Comparison of ENCODE assay signal across 8 cellular contexts in genomic region chr2:183078467-183079334, GRCh38. TPM values are rescaled to one million over a fixed set of nuclear protein-coding genes. Genes with fewer than 3 reads are reported as not detected.
A peak's percentile ranks its signal among the peaks of the same experiment; 100 is the strongest.
DNase-seq lines count a peak whose midpoint lies in the region; ATAC-seq and TF ChIP-seq lines count a peak whose summit lies in the region.

DUSP19 (plus strand) TSS chr2:183078747; CDS start chr2:183078934, 187 bp downstream.

- no peaks in the 10 kb centered on the region for H3K36me3 ChIP-seq in esophagus squamous epithelium

- peak within 1 kb of the TSS; percentile 64 to 89 (median 86) for H3K27ac ChIP-seq in esophagus squamous epithelium

- H3K27me3 ChIP-seq in esophagus squamous epithelium = no peaks in the 10 kb centered on the region

- peak; percentile 100 for DNase-seq in DMS53 treated with DMSO at 0.1 percent for 48 hours (lab: John Stamatoyannopoulos, UW; ENCODE audit: unreplicated experiment)
- DNase-seq in OCI-M2 (lab: John Stamatoyannopoulos, UW; ENCODE audit: unreplicated experiment) = peak; percentile 96
- peak; percentile 80 for DNase-seq in activated T-cell treated with anti-CD3 and anti-CD28 coated beads, Interleukin-2, amount 50 U/mL, for 4 hours
- DNase-seq in esophagus squamous epithelium (lab: John Stamatoyannopoulos, UW) = no peak
- peak; percentile 95 for DNase-seq in myocyte (ENCODE audit: low read depth)
- DNase-seq in stimulated activated CD8-positive, alpha-beta memory T cell treated with anti-CD3 and anti-CD28 coated beads, Interleukin-7, amount 100 ng/mL, for 4 hours (ENCODE audit: low read depth in 2 of 2) = peak; percentile 49 to 70

- H3K4me1 Mint-ChIP-seq in activated T-cell treated with anti-CD3 and anti-CD28 coated beads, Interleukin-2, amount 50 U/mL, for 4 hours (ENCODE audit: low read depth) = peaks cover 9% of the 10 kb centered on the region

- intact Hi-C loops in esophagus squamous epithelium (cut with DNase I) = no loop called here

- TF ChIP-seq EP300 in Ishikawa (IDR thresholded peaks at IDR 0.05; ENCODE audit: borderline replicate concordance) = no peak

- no peak for TF ChIP-seq CTCF in esophagus squamous epithelium (IDR thresholded peaks at IDR 0.05)

- H3K27me3 Mint-ChIP-seq in activated T-cell treated with anti-CD3 and anti-CD28 coated beads, Interleukin-2, amount 50 U/mL, for 4 hours (ENCODE audit: low read depth) = no peaks in the 10 kb centered on the region

- WGBS in esophagus squamous epithelium, 2 donors = 1 to 3% methylated on average over 25 of the region's 25 CpGs

- ATAC-seq in GM21619 (IDR thresholded peaks at IDR 0.05; ENCODE audit: unreplicated experiment) = peak; percentile 90
- ATAC-seq in activated T-cell treated with anti-CD3 and anti-CD28 coated beads, Interleukin-2, amount 50 U/mL, for 4 hours = peak; percentile 89 to 90

- TF ChIP-seq POLR2A in esophagus squamous epithelium (IDR thresholded peaks at IDR 0.05) = peak in 2 of 4 donors; percentile 65 to 69

- H3K4me3 Mint-ChIP-seq in activated T-cell treated with anti-CD3 and anti-CD28 coated beads, Interleukin-2, amount 50 U/mL, for 4 hours = peak within 1 kb of the TSS; percentile 89

- H3K9me3 Mint-ChIP-seq in activated T-cell treated with anti-CD3 and anti-CD28 coated beads, Interleukin-2, amount 50 U/mL, for 4 hours = no peaks in the 10 kb centered on the region

- H3K9me3 ChIP-seq in esophagus squamous epithelium = no peaks in the 10 kb centered on the region

- no peaks in the 10 kb centered on the region for H3K36me3 Mint-ChIP-seq in activated T-cell treated with anti-CD3 and anti-CD28 coated beads, Interleukin-2, amount 50 U/mL, for 4 hours (ENCODE audit: insufficient read depth)

- H3K4me1 ChIP-seq in esophagus squamous epithelium = peaks cover 0 to 25% (median 4%) of the 10 kb centered on the region in 3 donors

- peak within 1 kb of the TSS; percentile 38 to 80 (median 58) for H3K4me3 ChIP-seq in esophagus squamous epithelium

- TF ChIP-seq RAD21 in Ishikawa (IDR thresholded peaks at IDR 0.05; ENCODE audit: low read depth) = no peak

TF ChIP-seq in Ishikawa, 13 proteins besides CTCF, POLR2A, EP300 and RAD21:
- TF ChIP-seq CEBPB (IDR thresholded peaks at IDR 0.05) (no peak), TEAD4 (IDR thresholded peaks at IDR 0.05) (no peak), CREB1 (IDR thresholded peaks at IDR 0.05; ENCODE audit: low read depth) (no peak), YY1 (IDR thresholded peaks at IDR 0.05; ENCODE audit: low read depth) (no peak), EGR1 (IDR thresholded peaks at IDR 0.05) (no peak), REST (IDR thresholded peaks at IDR 0.05; ENCODE audit: low read depth) (no peak), TCF12 (IDR thresholded peaks at IDR 0.05; ENCODE audit: low read depth) (0 out of 2 replicates have a peak, but pooled peaks have one; percentile 16), USF1 (IDR thresholded peaks at IDR 0.05) (no peak), TAF1 (IDR thresholded peaks at IDR 0.05; ENCODE audit: low read depth) (peak; percentile 84), ZBTB7A (IDR thresholded peaks at IDR 0.05; ENCODE audit: low read depth) (no peak), FOXM1 (IDR thresholded peaks at IDR 0.05; ENCODE audit: borderline replicate concordance, low read depth) (no peak), NFIC (IDR thresholded peaks at IDR 0.05) (peak; percentile 74), MAX (IDR thresholded peaks at IDR 0.05) (peak; percentile 61; the same call in 1 of the 2 replicates)

RNA-seq across cellular contexts. Expression of gene DUSP19, which starts in this region (rescaled TPM):
- total RNA-seq in activated T-cell treated with anti-CD3 and anti-CD28 coated beads, Interleukin-2, amount 50 U/mL, for 4 hours = 1 to 10 TPM; 1.2 to 2.5 (median 2.2) TPM
- total RNA-seq in esophagus squamous epithelium (1 to 10 TPM in 2 of 4 donors, under 1 TPM in 2; 0.27 to 1.5 (median 0.86) TPM), myocyte (5.3 and 5.9 TPM in 2 replicates)
- 2.0 TPM for polyA plus RNA-seq in myocyte (2012)
